ENCODE assay signal across 25 cellular contexts in the genomic region with DNA sequence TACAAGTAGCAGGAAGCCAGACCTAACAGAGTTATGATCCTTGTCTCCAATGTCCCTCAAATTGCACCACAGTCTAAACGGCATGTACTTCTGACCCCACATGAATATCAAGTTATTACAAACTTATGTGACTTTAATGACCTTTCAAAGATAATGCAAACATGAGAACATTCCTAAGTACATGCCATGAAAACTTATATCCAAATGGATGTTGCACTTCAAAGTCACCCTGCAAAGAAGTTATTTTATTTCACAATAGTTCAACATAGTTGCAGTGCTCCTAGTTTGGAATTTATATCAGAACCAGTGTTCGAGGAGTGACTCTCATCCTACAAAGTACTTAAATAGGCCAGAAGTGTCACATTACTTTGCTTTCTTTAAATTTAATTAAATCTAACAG.
"Had no signal": no experiment of that assay in that cellular context is flagged by ENCODE, and none has a peak within 500 bp of the region (broad histone marks: within the 10 kb centered on the region; RNA-seq: fewer than 3 reads in every experiment).

No MANE protein-coding gene starts in this region.

- H3K27me3 ChIP-seq: body of pancreas, colonic mucosa, heart left ventricle, neural progenitor cell, stomach, testis had no signal

- H3K4me3 ChIP-seq: body of pancreas, colonic mucosa, heart left ventricle, neural progenitor cell, psoas muscle, stomach, testis had no signal

- H3K4me1 ChIP-seq: body of pancreas, colonic mucosa, neural progenitor cell, testis had no signal

- H3K36me3 ChIP-seq: colonic mucosa, heart left ventricle, neural progenitor cell, stomach, WERI-Rb-1 had no signal

- H3K9ac ChIP-seq: neural progenitor cell had no signal

- H3K27ac ChIP-seq: body of pancreas, colonic mucosa, heart left ventricle, neural progenitor cell, psoas muscle, stomach, testis, WERI-Rb-1 had no signal

- H3K9me3 ChIP-seq: body of pancreas, colonic mucosa, heart left ventricle, psoas muscle, stomach, testis had no signal

- DNase-seq: activated CD4-positive, alpha-beta T cell treated with anti-CD3 and anti-CD28 coated beads for 1 hour; activated CD8-positive, alpha-beta memory T cell treated with anti-CD3 and anti-CD28 coated beads for 24 hours; activated CD8-positive, alpha-beta memory T cell treated with anti-CD3 and anti-CD28 coated beads, Interleukin-2, amount 50 U/mL, for 48 hours; activated effector memory CD4-positive, alpha-beta T cell treated with anti-CD3 and anti-CD28 coated beads, Interleukin-2, amount 50 U/mL, for 16 hours; activated T-cell treated with anti-CD3 and anti-CD28 coated beads, Interleukin-2, amount 50 U/mL, for 72 hours; amniotic stem cell; body of pancreas; central memory CD4-positive, alpha-beta T cell; colonic mucosa; erythroblast; heart left ventricle; immature natural killer cell; mesenchymal stem cell; naive thymus-derived CD4-positive, alpha-beta T cell; psoas muscle; right cardiac atrium; small intestine; stimulated activated CD4-positive, alpha-beta T cell treated with anti-CD3 and anti-CD28 coated beads, Interleukin-15, amount 100 ng/mL, for 24 hours; stimulated activated CD4-positive, alpha-beta T cell treated with anti-CD3 and anti-CD28 coated beads, Interleukin-4, amount 100 ng/mL, for 24 hours; stomach; T-helper 17 cell; testis; WERI-Rb-1 had no signal

- H3K4me2 ChIP-seq: neural progenitor cell had no signal

- H2AFZ ChIP-seq: neural progenitor cell had no signal

- ATAC-seq: activated T-cell treated with anti-CD3 and anti-CD28 coated beads, Interleukin-2, amount 50 U/mL, for 72 hours; body of pancreas; heart left ventricle; naive thymus-derived CD4-positive, alpha-beta T cell; psoas muscle; right cardiac atrium; stimulated activated effector memory CD8-positive, alpha-beta T cell treated with anti-CD3 and anti-CD28 coated beads, Interleukin-12 subunit alpha, Interleukin-12 subunit beta, amount 100 ng/mL, for 72 hours; T-helper 17 cell had no signal
